2 cellular contexts compared by ENCODE assay signal in genomic region chr12:31588976-31589375, GRCh38.
TF ChIP-seq lines count a peak whose summit lies in the region.

No MANE protein-coding gene starts in this region.

TF ChIP-seq in SK-N-SH, 30 proteins besides CTCF, POLR2A, EP300 and RAD21 (continued from another document):
- TF ChIP-seq, protein P1, sequence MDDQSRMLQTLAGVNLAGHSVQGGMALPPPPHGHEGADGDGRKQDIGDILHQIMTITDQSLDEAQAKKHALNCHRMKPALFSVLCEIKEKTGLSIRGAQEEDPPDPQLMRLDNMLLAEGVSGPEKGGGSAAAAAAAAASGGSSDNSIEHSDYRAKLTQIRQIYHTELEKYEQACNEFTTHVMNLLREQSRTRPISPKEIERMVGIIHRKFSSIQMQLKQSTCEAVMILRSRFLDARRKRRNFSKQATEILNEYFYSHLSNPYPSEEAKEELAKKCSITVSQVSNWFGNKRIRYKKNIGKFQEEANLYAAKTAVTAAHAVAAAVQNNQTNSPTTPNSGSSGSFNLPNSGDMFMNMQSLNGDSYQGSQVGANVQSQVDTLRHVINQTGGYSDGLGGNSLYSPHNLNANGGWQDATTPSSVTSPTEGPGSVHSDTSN (IDR thresholded peaks at IDR 0.05) = 0 out of 2 replicates have a peak, but pooled peaks have one; percentile 15

TF ChIP-seq in SK-N-SH treated with all-trans-retinoic acid at 6 μM for 48 hours, 23 proteins besides CTCF, POLR2A, EP300 and RAD21 (continued from another document):
- no peak for TF ChIP-seq PPARA (CRISPR knock-in tag; IDR thresholded peaks at IDR 0.05; ENCODE audit: borderline replicate concordance)
- TF ChIP-seq ZC3H10 (CRISPR knock-in tag; IDR thresholded peaks at IDR 0.05) = no peak
- TF ChIP-seq GLIS3 (CRISPR knock-in tag; IDR thresholded peaks at IDR 0.05) = no peak
- TF ChIP-seq OSR1 (CRISPR knock-in tag; IDR thresholded peaks at IDR 0.05) = no peak
- TF ChIP-seq ISL1 (CRISPR knock-in tag; IDR thresholded peaks at IDR 0.05) = no peak
- no peak for TF ChIP-seq TSHZ2 (CRISPR knock-in tag; IDR thresholded peaks at IDR 0.05)
- TF ChIP-seq ZNF8 (CRISPR knock-in tag; IDR thresholded peaks at IDR 0.05) = no peak
- no peak for TF ChIP-seq ZNF70 (CRISPR knock-in tag; IDR thresholded peaks at IDR 0.05)
